10 cellular contexts compared by ENCODE assay signal in the genomic region with DNA sequence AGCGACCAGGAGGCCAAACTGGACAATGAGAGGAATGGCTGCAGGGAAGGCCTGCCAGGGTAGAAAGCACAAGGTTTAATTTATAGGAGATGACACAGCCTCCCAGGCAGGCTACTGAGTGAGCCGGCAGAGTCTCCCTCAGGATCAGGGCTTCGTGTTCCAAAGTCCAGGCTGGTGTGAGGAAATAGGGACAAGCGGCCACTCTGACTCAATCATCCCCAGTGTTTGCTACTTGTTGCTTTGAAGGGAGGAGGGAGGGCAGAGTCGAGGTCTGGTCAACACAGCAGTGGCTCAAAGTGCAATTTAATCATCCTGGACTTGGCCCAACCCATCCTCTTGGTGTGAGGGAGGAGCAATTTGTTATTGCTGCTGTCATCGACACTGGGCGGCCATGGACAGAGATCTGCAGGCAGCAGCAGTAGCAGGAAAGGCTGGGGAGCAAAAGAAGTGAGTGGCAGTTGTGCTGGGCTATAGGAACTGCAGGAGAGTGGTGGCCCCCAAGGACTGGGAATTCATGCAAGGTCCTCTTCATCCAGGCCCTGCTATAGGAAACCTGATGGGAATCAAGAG. TPM values are rescaled to one million over a fixed set of nuclear protein-coding genes. Genes with fewer than 3 reads are reported as not detected.
A peak's percentile ranks its signal among the peaks of the same experiment; 100 is the strongest.
DNase-seq lines count a peak whose midpoint lies in the region; ATAC-seq and TF ChIP-seq lines count a peak whose summit lies in the region.
"Had no signal": no experiment of that assay in that cellular context is flagged by ENCODE, and none has a peak within 500 bp of the region (broad histone marks: within the 10 kb centered on the region; RNA-seq: fewer than 3 reads in every experiment).

No MANE protein-coding gene starts in this region.

- H3K27me3 ChIP-seq in Caco-2 (replicated peaks; ENCODE audit: control insufficient read depth, insufficient read depth, low read length), result no peaks in the 10 kb centered on the region
- H3K27me3 ChIP-seq in brain microvascular endothelial cell (replicated peaks), result no peaks in the 10 kb centered on the region
- H3K27me3 ChIP-seq in mesenchymal stem cell (ENCODE audit: control insufficient read depth in 1 of 2, insufficient read depth in 1 of 2, low read length in 2 of 2), result peaks cover 0 to 9% of the 10 kb centered on the region in 2 experiments

- H3K36me3 Mint-ChIP-seq in Caco-2 (ENCODE audit: insufficient read depth, unreplicated experiment), result no peaks in the 10 kb centered on the region

- H2BK15ac ChIP-seq in mesenchymal stem cell (ENCODE audit: low read depth, poor library complexity, severe bottlenecking), result no peak overlapping the region

- H2AK5ac ChIP-seq in mesenchymal stem cell (ENCODE audit: low read length, severe bottlenecking), result peak overlapping the region; percentile 29

- no peak overlapping the region for H3K4me2 ChIP-seq in mesenchymal stem cell (ENCODE audit: low read length, poor library complexity, severe bottlenecking)

- no peak overlapping the region for H3K23ac ChIP-seq in mesenchymal stem cell (ENCODE audit: low read length in 2 of 2)

- H3K4me3 Mint-ChIP-seq in Caco-2 (ENCODE audit: unreplicated experiment), result peak overlapping the region; percentile 32
- H3K4me3 Mint-ChIP-seq: activated CD8-positive, alpha-beta T cell treated with anti-CD3 and anti-CD28 coated beads, Interleukin-2, amount 10 ng/mL, durations not matched to agents 7 days and 5 days had no signal

- H3K27ac Mint-ChIP-seq in Caco-2 (ENCODE audit: unreplicated experiment), result peak overlapping the region; percentile 67
- H3K27ac Mint-ChIP-seq: activated CD8-positive, alpha-beta T cell treated with anti-CD3 and anti-CD28 coated beads, Interleukin-2, amount 10 ng/mL, durations not matched to agents 7 days and 5 days had no signal

- ATAC-seq in HG03196 (IDR thresholded peaks at IDR 0.05; ENCODE audit: unreplicated experiment), result peak; percentile 5
- ATAC-seq in esophagus mucosa, result no peak
- no peak for ATAC-seq in GM21528 (IDR thresholded peaks at IDR 0.05; ENCODE audit: low FRiP score, unreplicated experiment)
- no peak for ATAC-seq in HG02571 (IDR thresholded peaks at IDR 0.05; ENCODE audit: unreplicated experiment)
- ATAC-seq: activated CD8-positive, alpha-beta T cell treated with anti-CD3 and anti-CD28 coated beads, Interleukin-2, amount 10 ng/mL, durations not matched to agents 7 days and 5 days had no signal

- POLR2A ChIA-PET in Caco-2 (lab: Charles Lee), result no interaction called here

- peaks cover 5% of the 10 kb centered on the region for H3K79me1 ChIP-seq in mesenchymal stem cell (replicated peaks; ENCODE audit: low read length, poor library complexity, severe bottlenecking)

- H3K9me3 ChIP-seq in Caco-2 (no peaks in the 10 kb centered on the region), mesenchymal stem cell (ENCODE audit: control insufficient read depth, low read length) (no peaks in the 10 kb centered on the region)

- in situ Hi-C loops in brain microvascular endothelial cell (cut with HindIII; ENCODE audit: low pct_ligation_motif_present, low sequenced_read_pairs), result no loop called here

- intact Hi-C loops in Caco-2 (cut with micrococcal nuclease; ENCODE audit: unreplicated experiment), result loop anchor here (1.0 kb wide), 1 partner anchor 180 kb away; a partner anchor contains a TSS

- no peak overlapping the region for H3K18ac ChIP-seq in mesenchymal stem cell (ENCODE audit: low read depth in 1 of 2, low read length in 2 of 2)

- H2AFZ ChIP-seq in mesenchymal stem cell (ENCODE audit: low read depth, low read length), result no peak overlapping the region

- H3K9me3 Mint-ChIP-seq in Caco-2 (ENCODE audit: unreplicated experiment), result no peaks in the 10 kb centered on the region

- no TSS peak for BruUV-seq in Caco-2 (replicated peaks; lab: Mats Ljungman, UMichigan)

- no peak overlapping the region for H2BK120ac ChIP-seq in mesenchymal stem cell (ENCODE audit: low read depth, low read length)

- H3K4ac ChIP-seq in mesenchymal stem cell (ENCODE audit: low read depth in 1 of 2, low read length in 2 of 2), result no peak overlapping the region

- no peaks in the 10 kb centered on the region for H3K27me3 Mint-ChIP-seq in Caco-2 (ENCODE audit: insufficient read depth, unreplicated experiment)

- no peak overlapping the region for H2BK12ac ChIP-seq in mesenchymal stem cell (ENCODE audit: low read length in 2 of 2)

- H3K36me3 ChIP-seq in Caco-2 (ENCODE audit: control insufficient read depth, insufficient read depth, low read length), result no peaks in the 10 kb centered on the region
- no peaks in the 10 kb centered on the region for H3K36me3 ChIP-seq in brain microvascular endothelial cell (replicated peaks)
- no peaks in the 10 kb centered on the region for H3K36me3 ChIP-seq in mesenchymal stem cell (ENCODE audit: control insufficient read depth in 1 of 2, insufficient read depth in 2 of 2, low read depth in 1 of 2, low read length in 2 of 2)

- H4K91ac ChIP-seq in mesenchymal stem cell (ENCODE audit: low read length), result no peak overlapping the region

- H3K9ac ChIP-seq in mesenchymal stem cell (ENCODE audit: low read length), result no peak overlapping the region

- TF ChIP-seq CTCF in Caco-2 (IDR thresholded peaks at IDR 0.05; ENCODE audit: insufficient read depth in 1 of 2, low read depth in 1 of 2, low read length in 1 of 2, severe bottlenecking in 1 of 2, unreplicated experiment in 1 of 2) (no peak), brain microvascular endothelial cell (IDR thresholded peaks at IDR 0.05; ENCODE audit: low read depth, low read length, missing control alignments) (no peak)

- H3K4me1 Mint-ChIP-seq in Caco-2 (ENCODE audit: low read depth, unreplicated experiment), result peaks cover 16% of the 10 kb centered on the region

- WGBS in mesenchymal stem cell, result 58% methylated on average over 7 of the region's 7 CpGs

- H3K4me1 ChIP-seq in Caco-2, result peaks cover 12% of the 10 kb centered on the region; the same call in 1 of the 2 replicates
- peaks cover 16% of the 10 kb centered on the region for H3K4me1 ChIP-seq in mesenchymal stem cell (ENCODE audit: control insufficient read depth, insufficient read depth, low read depth, low read length)

- H2BK5ac ChIP-seq in mesenchymal stem cell (ENCODE audit: low read depth, low read length, poor library complexity, severe bottlenecking), result no peak overlapping the region

- no peak overlapping the region for H3K14ac ChIP-seq in mesenchymal stem cell (ENCODE audit: low read length in 2 of 2)

- DNase-seq in Caco-2 (peak; percentile 78 to 87), brain microvascular endothelial cell (peak; percentile 84), mesenchymal stem cell (peak; percentile 29)
- no peak for DNase-seq in stimulated activated CD4-positive, alpha-beta T cell treated with anti-CD3 and anti-CD28 coated beads, Interleukin-12 subunit alpha, Interleukin-12 subunit beta, amount 100 ng/mL, for 4 hours
- DNase-seq: activated CD8-positive, alpha-beta T cell treated with anti-CD3 and anti-CD28 coated beads, Interleukin-2, amount 10 ng/mL, durations not matched to agents 7 days and 5 days had no signal

- CTCF ChIA-PET in Caco-2 (lab: Charles Lee), result no interaction called here

- no peak overlapping the region for H4K8ac ChIP-seq in mesenchymal stem cell (ENCODE audit: low read length)

- H3K27ac ChIP-seq in brain microvascular endothelial cell, result peak overlapping the region; percentile 48
- H3K27ac ChIP-seq in mesenchymal stem cell (ENCODE audit: low read length, poor library complexity, severe bottlenecking), result peak overlapping the region; percentile 85

- H3K4me3 ChIP-seq in Caco-2 (ENCODE audit: low read depth, low read length) (no peak overlapping the region), brain microvascular endothelial cell (ENCODE audit: low read depth, low read length) (no peak overlapping the region), mesenchymal stem cell (ENCODE audit: insufficient read depth in 1 of 2, low read depth in 1 of 2, low read length in 2 of 2) (peak overlapping the region in 1 of 2 experiments; percentile 17)

RNA-seq across cellular contexts. Expression of a gene that starts 27.5 kb away (rescaled TPM):
- total RNA-seq in Caco-2 (2022) (0.11 TPM in 1 of 2 replicates, not detected in the other), esophagus mucosa (not detected)
- polyA plus RNA-seq in mesenchymal stem cell (2013, experiment 1 of 2), result 0.15 TPM
- 0.15 TPM for polyA plus RNA-seq in mesenchymal stem cell (2013, experiment 2 of 2)
- total RNA-seq: activated CD8-positive, alpha-beta T cell treated with anti-CD3 and anti-CD28 coated beads, Interleukin-2, amount 10 ng/mL, durations not matched to agents 7 days and 5 days; bronchial epithelial cell had no signal
